13 cellular contexts compared by ENCODE assay signal in the genomic region with DNA sequence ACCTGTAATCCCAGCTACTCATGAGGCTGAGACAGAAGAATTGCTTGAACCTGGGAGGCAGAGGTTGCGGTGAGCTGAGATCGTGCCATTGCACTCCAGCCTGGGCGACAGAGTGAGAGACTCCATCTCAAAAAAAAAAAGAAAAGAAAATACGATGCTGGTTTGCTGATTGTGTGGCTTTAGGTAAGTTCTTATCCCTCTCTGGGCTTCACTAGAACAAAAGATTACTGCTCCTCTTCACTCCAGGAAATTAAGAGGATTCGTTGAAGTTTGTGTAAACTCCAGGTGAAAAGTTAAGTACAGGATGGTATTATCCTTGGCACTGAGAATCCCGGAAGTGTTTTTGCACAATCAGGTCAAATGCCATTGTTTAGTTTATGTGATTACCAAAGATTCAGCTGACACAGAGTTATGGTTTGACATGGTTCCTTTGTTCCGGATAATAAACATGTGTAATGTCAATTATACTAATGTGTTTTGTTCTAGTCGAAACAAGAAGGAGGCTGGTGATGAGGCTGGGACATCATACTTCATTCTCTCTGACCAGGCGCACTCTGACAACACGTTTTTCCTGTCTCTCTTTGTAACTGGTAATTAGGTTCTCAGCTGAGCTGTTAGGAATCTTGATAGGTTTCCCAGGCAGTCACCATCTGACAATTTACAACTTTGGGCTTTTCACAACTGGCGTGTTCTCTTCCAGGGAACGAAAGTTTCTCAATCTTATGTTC. TPM values are rescaled to one million over a fixed set of nuclear protein-coding genes. Genes with fewer than 3 reads are reported as not detected.
A peak's percentile ranks its signal among the peaks of the same experiment; 100 is the strongest.
DNase-seq lines count a peak whose midpoint lies in the region; ATAC-seq and TF ChIP-seq lines count a peak whose summit lies in the region.
"Had no signal": no experiment of that assay in that cellular context is flagged by ENCODE, and none has a peak within 500 bp of the region (broad histone marks: within the 10 kb centered on the region; RNA-seq: fewer than 3 reads in every experiment).

No MANE protein-coding gene starts in this region.

- DNase-seq in NCI-H748 treated with DMSO at 0.1 percent for 48 hours (lab: John Stamatoyannopoulos, UW): peak; percentile 93
- DNase-seq in fibroblast of gingiva (ENCODE audit: low read depth): peak; percentile 50
- no peak for DNase-seq in psoas muscle
- DNase-seq in GF-D8 (lab: John Stamatoyannopoulos, UW): no peak
- DNase-seq in GM19238 (ENCODE audit: insufficient read length, low spot score): no peak
- DNase-seq in AML-193 (lab: John Stamatoyannopoulos, UW): no peak
- no peak for DNase-seq in OCI-M1 (lab: John Stamatoyannopoulos, UW)
- DNase-seq: activated naive CD8-positive, alpha-beta T cell treated with anti-CD3 and anti-CD28 coated beads, Interleukin-2, amount 50 U/mL, for 24 hours; DMS79; H7; NCI-H187 treated with DMSO at 0.1 percent for 48 hours; SHP77 treated with DMSO at 0.1 percent for 48 hours had no signal

- H3K27ac ChIP-seq in HEK293 (ENCODE audit: extremely low read depth, low read depth, low read length) (no peak overlapping the region), psoas muscle (no peak overlapping the region)

- intact Hi-C loops in psoas muscle (cut with DNase I): no loop called here

- no peaks in the 10 kb centered on the region for H3K27me3 ChIP-seq in psoas muscle (ENCODE audit: insufficient read depth in 3 of 3, low read length in 2 of 3)

- no peak overlapping the region for H3K4me3 ChIP-seq in HEK293 (ENCODE audit: low read depth, low read length)
- peak overlapping the region; percentile 33 for H3K4me3 ChIP-seq in psoas muscle

- no peaks in the 10 kb centered on the region for H3K36me3 ChIP-seq in HEK293 (ENCODE audit: control insufficient read depth in 2 of 2, insufficient read depth in 1 of 2, low read length in 2 of 2)
- H3K36me3 ChIP-seq in psoas muscle (ENCODE audit: insufficient read depth in 1 of 2, low read depth in 1 of 2): no peaks in the 10 kb centered on the region

- H3K4me1 ChIP-seq in HEK293 (ENCODE audit: control insufficient read depth, insufficient read depth, low read length): 0 out of 2 replicates have a peak, but pooled peaks cover 3% of the 10 kb centered on the region
- H3K4me1 ChIP-seq in psoas muscle: no peaks in the 10 kb centered on the region

- CTCF ChIA-PET in HEK293 (lab: Yijun Ruan, JAX): interaction anchor here (0.6 to 1.7 kb wide), 3 partner anchors 9 to 208 kb away, joined by 4 to 7 read pairs (median 6); no protein-coding TSS in a partner anchor

- WGBS in psoas muscle, 3 donors: 32 to 36% (median 33%) methylated on average over 12 of the region's 12 CpGs

- no peaks in the 10 kb centered on the region for H3K9me3 ChIP-seq in HEK293 (ENCODE audit: control insufficient read depth, insufficient read depth, low read depth, low read length)
- no peaks in the 10 kb centered on the region for H3K9me3 ChIP-seq in psoas muscle

- POLR2A ChIA-PET in HEK293 (lab: Yijun Ruan, JAX): interaction anchor here (0.6 to 2.2 kb wide), 4 partner anchors 11 to 551 kb away, joined by 3 to 11 read pairs (median 4); a partner anchor contains a TSS

- ATAC-seq in psoas muscle: peak in 2 of 4 donors; percentile 86 to 89
- ATAC-seq: activated naive CD8-positive, alpha-beta T cell treated with anti-CD3 and anti-CD28 coated beads, Interleukin-2, amount 50 U/mL, for 24 hours had no signal

- TF ChIP-seq CTCF in HEK293 (tag by site-specific recombination; IDR thresholded peaks at IDR 0.05) (no peak), psoas muscle (IDR thresholded peaks at IDR 0.05) (no peak)

TF ChIP-seq in HEK293, 187 proteins besides CTCF, POLR2A, EP300 and RAD21:
- TF ChIP-seq ZNF600 (tag by site-specific recombination; IDR thresholded peaks at IDR 0.05) (0 out of 2 replicates have a peak, but pooled peaks have one; percentile 31), KLF7 (tag by site-specific recombination; IDR thresholded peaks at IDR 0.05; ENCODE audit: borderline replicate concordance) (no peak), GFI1B (tag by site-specific recombination; IDR thresholded peaks at IDR 0.05) (peak; percentile 46; the same call in 1 of the 2 replicates), ZNF664 (tag by site-specific recombination; IDR thresholded peaks at IDR 0.05) (0 out of 2 replicates have a peak, but pooled peaks have one; percentile 13), ZNF629 (tag by site-specific recombination; IDR thresholded peaks at IDR 0.05) (peak; percentile 25; the same call in 1 of the 2 replicates), OSR2 (tag by site-specific recombination; IDR thresholded peaks at IDR 0.05) (peak; percentile 46; the same call in 1 of the 2 replicates), ZNF623 (tag by site-specific recombination; IDR thresholded peaks at IDR 0.05) (no peak), SP7 (tag by site-specific recombination; IDR thresholded peaks at IDR 0.05) (peak; percentile 99), ZNF394 (tag by site-specific recombination; IDR thresholded peaks at IDR 0.05; ENCODE audit: borderline replicate concordance) (no peak), BCL11B (tag by site-specific recombination; IDR thresholded peaks at IDR 0.05; ENCODE audit: low read depth) (no peak), ZNF157 (tag by site-specific recombination; IDR thresholded peaks at IDR 0.05) (no peak), ZNF24 (tag by site-specific recombination; IDR thresholded peaks at IDR 0.05) (0 out of 2 replicates have a peak, but pooled peaks have one; percentile 39), ZBTB17 (tag by site-specific recombination; IDR thresholded peaks at IDR 0.05) (peak; percentile 41; the same call in 1 of the 2 replicates), WT1 (tag by site-specific recombination; IDR thresholded peaks at IDR 0.05) (0 out of 2 replicates have a peak, but pooled peaks have one; percentile 11), ZEB2 (tag by site-specific recombination; IDR thresholded peaks at IDR 0.05) (peak; percentile 49), MEIS1 (CRISPR knock-in tag; IDR thresholded peaks at IDR 0.05; ENCODE audit: borderline replicate concordance) (no peak)
- TF ChIP-seq, protein P1, sequence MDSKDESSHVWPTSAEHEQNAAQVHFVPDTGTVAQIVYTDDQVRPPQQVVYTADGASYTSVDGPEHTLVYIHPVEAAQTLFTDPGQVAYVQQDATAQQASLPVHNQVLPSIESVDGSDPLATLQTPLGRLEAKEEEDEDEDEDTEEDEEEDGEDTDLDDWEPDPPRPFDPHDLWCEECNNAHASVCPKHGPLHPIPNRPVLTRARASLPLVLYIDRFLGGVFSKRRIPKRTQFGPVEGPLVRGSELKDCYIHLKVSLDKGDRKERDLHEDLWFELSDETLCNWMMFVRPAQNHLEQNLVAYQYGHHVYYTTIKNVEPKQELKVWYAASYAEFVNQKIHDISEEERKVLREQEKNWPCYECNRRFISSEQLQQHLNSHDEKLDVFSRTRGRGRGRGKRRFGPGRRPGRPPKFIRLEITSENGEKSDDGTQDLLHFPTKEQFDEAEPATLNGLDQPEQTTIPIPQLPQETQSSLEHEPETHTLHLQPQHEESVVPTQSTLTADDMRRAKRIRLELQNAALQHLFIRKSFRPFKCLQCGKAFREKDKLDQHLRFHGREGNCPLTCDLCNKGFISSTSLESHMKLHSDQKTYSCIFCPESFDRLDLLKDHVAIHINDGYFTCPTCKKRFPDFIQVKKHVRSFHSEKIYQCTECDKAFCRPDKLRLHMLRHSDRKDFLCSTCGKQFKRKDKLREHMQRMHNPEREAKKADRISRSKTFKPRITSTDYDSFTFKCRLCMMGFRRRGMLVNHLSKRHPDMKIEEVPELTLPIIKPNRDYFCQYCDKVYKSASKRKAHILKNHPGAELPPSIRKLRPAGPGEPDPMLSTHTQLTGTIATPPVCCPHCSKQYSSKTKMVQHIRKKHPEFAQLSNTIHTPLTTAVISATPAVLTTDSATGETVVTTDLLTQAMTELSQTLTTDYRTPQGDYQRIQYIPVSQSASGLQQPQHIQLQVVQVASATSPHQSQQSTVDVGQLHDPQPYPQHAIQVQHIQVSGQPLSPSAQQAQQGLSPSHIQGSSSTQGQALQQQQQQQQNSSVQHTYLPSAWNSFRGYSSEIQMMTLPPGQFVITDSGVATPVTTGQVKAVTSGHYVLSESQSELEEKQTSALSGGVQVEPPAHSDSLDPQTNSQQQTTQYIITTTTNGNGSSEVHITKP (tag by site-specific recombination; IDR thresholded peaks at IDR 0.05): peak; percentile 93
- TF ChIP-seq, protein P2, sequence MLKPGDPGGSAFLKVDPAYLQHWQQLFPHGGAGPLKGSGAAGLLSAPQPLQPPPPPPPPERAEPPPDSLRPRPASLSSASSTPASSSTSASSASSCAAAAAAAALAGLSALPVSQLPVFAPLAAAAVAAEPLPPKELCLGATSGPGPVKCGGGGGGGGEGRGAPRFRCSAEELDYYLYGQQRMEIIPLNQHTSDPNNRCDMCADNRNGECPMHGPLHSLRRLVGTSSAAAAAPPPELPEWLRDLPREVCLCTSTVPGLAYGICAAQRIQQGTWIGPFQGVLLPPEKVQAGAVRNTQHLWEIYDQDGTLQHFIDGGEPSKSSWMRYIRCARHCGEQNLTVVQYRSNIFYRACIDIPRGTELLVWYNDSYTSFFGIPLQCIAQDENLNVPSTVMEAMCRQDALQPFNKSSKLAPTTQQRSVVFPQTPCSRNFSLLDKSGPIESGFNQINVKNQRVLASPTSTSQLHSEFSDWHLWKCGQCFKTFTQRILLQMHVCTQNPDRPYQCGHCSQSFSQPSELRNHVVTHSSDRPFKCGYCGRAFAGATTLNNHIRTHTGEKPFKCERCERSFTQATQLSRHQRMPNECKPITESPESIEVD (tag by site-specific recombination; IDR thresholded peaks at IDR 0.05): peak; percentile 56
- TF ChIP-seq, protein P3, sequence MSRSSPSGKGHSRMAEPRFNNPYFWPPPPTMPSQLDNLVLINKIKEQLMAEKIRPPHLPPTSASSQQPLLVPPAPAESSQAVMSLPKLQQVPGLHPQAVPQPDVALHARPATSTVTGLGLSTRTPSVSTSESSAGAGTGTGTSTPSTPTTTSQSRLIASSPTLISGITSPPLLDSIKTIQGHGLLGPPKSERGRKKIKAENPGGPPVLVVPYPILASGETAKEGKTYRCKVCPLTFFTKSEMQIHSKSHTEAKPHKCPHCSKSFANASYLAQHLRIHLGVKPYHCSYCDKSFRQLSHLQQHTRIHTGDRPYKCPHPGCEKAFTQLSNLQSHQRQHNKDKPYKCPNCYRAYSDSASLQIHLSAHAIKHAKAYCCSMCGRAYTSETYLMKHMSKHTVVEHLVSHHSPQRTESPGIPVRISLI (tag by site-specific recombination; IDR thresholded peaks at IDR 0.05): peak; percentile 54; the same call in 1 of the 2 replicates

RNA-seq across cellular contexts. Expression of a gene that starts 10.9 kb away (rescaled TPM):
- total RNA-seq in psoas muscle: 10 to 100 TPM; 42.5 to 49.8 (median 46.5) TPM
- polyA plus RNA-seq in psoas muscle: 10 to 100 TPM in 2 of 3 donors, 1 to 10 TPM in 1; 6.3 to 23.0 (median 11.2) TPM

Comparison
In these comparisons a context has a peak if more than half of its experiments do, and no peak if none do; other contexts are left out.
1. DNase-seq: peak in NCI-H748 treated with DMSO at 0.1 percent for 48 hours (single experiment) and fibroblast of gingiva (single experiment); none in psoas muscle (0 of 2), GF-D8 (single experiment), GM19238 (single experiment), AML-193 (0 of 2) and OCI-M1 (single experiment).